9 cellular contexts compared by ENCODE assay signal in genomic region chr11:65555693-65556231, GRCh38. TPM values are rescaled to one million over a fixed set of nuclear protein-coding genes. Genes with fewer than 3 reads are reported as not detected.
A peak's percentile ranks its signal among the peaks of the same experiment; 100 is the strongest.
DNase-seq lines count a peak whose midpoint lies in the region; ATAC-seq and TF ChIP-seq lines count a peak whose summit lies in the region.
"Had no signal": no experiment of that assay in that cellular context is flagged by ENCODE, and none has a peak within 500 bp of the region (broad histone marks: within the 10 kb centered on the region; RNA-seq: fewer than 3 reads in every experiment).

No MANE protein-coding gene starts in this region.

- H3K4me3 ChIP-seq in GM23248 (peak overlapping the region; percentile 84), esophagus muscularis mucosa (no peak overlapping the region), sigmoid colon (no peak overlapping the region), Karpas-422 (ENCODE audit: low read length) (no peak overlapping the region)

- POLR2A ChIA-PET in T-cell (lab: Charles Lee), result interaction anchor here in 1 of 2 donors (0.7 kb wide), 1 partner anchor 677 kb away, joined by 3 read pairs; the partner anchor contains the start of gene EHD1

- H3K27ac ChIP-seq in GM23248 (peak overlapping the region; percentile 89), esophagus muscularis mucosa (replicated peaks in 1 of 4) (peak overlapping the region; percentile 87 to 99 (median 97)), sigmoid colon (peak overlapping the region; percentile 96 to 99 (median 98)), Karpas-422 (ENCODE audit: low read length) (no peak overlapping the region)

- H3K27me3 ChIP-seq in GM23248 (replicated peaks; ENCODE audit: insufficient read depth) (no peaks in the 10 kb centered on the region), esophagus muscularis mucosa (no peaks in the 10 kb centered on the region), sigmoid colon (no peaks in the 10 kb centered on the region), Karpas-422 (ENCODE audit: low read length) (no peaks in the 10 kb centered on the region)

- H3K36me3 ChIP-seq in GM23248 (ENCODE audit: low read depth) (peaks cover 5% of the 10 kb centered on the region; the same call in 1 of the 2 replicates), esophagus muscularis mucosa (peaks cover 0 to 35% (median 31%) of the 10 kb centered on the region in 4 donors), sigmoid colon (peaks cover 10 to 32% (median 14%) of the 10 kb centered on the region in 4 donors), Karpas-422 (ENCODE audit: insufficient read depth, low read length) (no peaks in the 10 kb centered on the region)

- H3K9ac ChIP-seq in GM23248 (peak overlapping the region; percentile 87), Karpas-422 (ENCODE audit: low read length) (no peak overlapping the region)

- ATAC-seq in T-cell (replicated peaks in 1 of 4) (no peak), GM21786 (IDR thresholded peaks at IDR 0.05; ENCODE audit: unreplicated experiment) (no peak), HG02623 (IDR thresholded peaks at IDR 0.05; ENCODE audit: unreplicated experiment) (no peak)

- peak overlapping the region; percentile 82 to 91 (median 86) for H3K4me3 Mint-ChIP-seq in T-cell

- H3K4me2 ChIP-seq in GM23248 (ENCODE audit: unreplicated experiment) (peak overlapping the region; percentile 83), Karpas-422 (ENCODE audit: low read depth, low read length, poor library complexity, severe bottlenecking) (no peak overlapping the region)

- H3K4me1 ChIP-seq in GM23248 (ENCODE audit: insufficient read depth) (peaks cover 42% of the 10 kb centered on the region), esophagus muscularis mucosa (peaks cover 54 to 86% (median 79%) of the 10 kb centered on the region in 4 donors), sigmoid colon (peaks cover 0 to 73% (median 61%) of the 10 kb centered on the region in 4 donors), Karpas-422 (ENCODE audit: low read length) (peaks cover 21% of the 10 kb centered on the region)

- H3K27ac Mint-ChIP-seq in T-cell, result peak overlapping the region; percentile 93 to 95
- H3K27ac Mint-ChIP-seq: memory B cell had no signal

- intact Hi-C loops in esophagus muscularis mucosa (cut with DNase I), result no loop called here
- intact Hi-C loops in sigmoid colon (cut with DNase I), result loop anchor here (2.0 kb wide), 1 partner anchor 15 kb away; no protein-coding TSS in a partner anchor

- no peaks in the 10 kb centered on the region for H3K27me3 Mint-ChIP-seq in T-cell
- H3K27me3 Mint-ChIP-seq: memory B cell had no signal

- CTCF ChIA-PET in T-cell (lab: Charles Lee), result interaction anchor here in 1 of 2 donors (0.6 to 1.0 kb wide), 2 partner anchors 14 to 466 kb away, joined by 3 read pairs; no protein-coding TSS in a partner anchor

- peaks cover 33% of the 10 kb centered on the region for H3F3A ChIP-seq in GM23248 (ENCODE audit: insufficient read depth)

- no peaks in the 10 kb centered on the region for H3K9me3 ChIP-seq in GM23248 (ENCODE audit: low read depth)
- H3K9me3 ChIP-seq in esophagus muscularis mucosa, result no peaks in the 10 kb centered on the region
- H3K9me3 ChIP-seq in sigmoid colon, result no peaks in the 10 kb centered on the region
- H3K9me3 ChIP-seq in Karpas-422 (ENCODE audit: low read length), result no peaks in the 10 kb centered on the region

- no peaks in the 10 kb centered on the region for H3K9me3 Mint-ChIP-seq in T-cell
- H3K9me3 Mint-ChIP-seq: memory B cell had no signal

- TF ChIP-seq POLR2A in esophagus muscularis mucosa (IDR thresholded peaks at IDR 0.05; ENCODE audit: low read depth), result no peak
- TF ChIP-seq POLR2A in sigmoid colon (IDR thresholded peaks at IDR 0.05), result no peak

- peak; percentile 95 for DNase-seq in GM23248
- no peak for DNase-seq in T-cell
- no peak for DNase-seq in esophagus muscularis mucosa (ENCODE audit: extremely low spot score)
- DNase-seq in sigmoid colon, result peak; percentile 78
- DNase-seq in Karpas-422, result no peak
- no peak for DNase-seq in NCI-H2171 treated with DMSO at 0.1 percent for 48 hours (lab: John Stamatoyannopoulos, UW)

- H3K79me2 ChIP-seq in GM23248 (ENCODE audit: insufficient read depth), result peaks cover 34% of the 10 kb centered on the region
- H3K79me2 ChIP-seq in Karpas-422 (ENCODE audit: low read length), result no peaks in the 10 kb centered on the region

- in situ Hi-C loops in GM23248 (cut with MboI), result no loop called here

- H4K20me1 ChIP-seq in GM23248 (ENCODE audit: insufficient read depth), result no peaks in the 10 kb centered on the region
- H4K20me1 ChIP-seq in Karpas-422 (ENCODE audit: insufficient read depth, low read depth, low read length), result no peaks in the 10 kb centered on the region

- WGBS in GM23248 (ENCODE audit: low coverage in 1 of 2, low lambda C conversion rate in 2 of 2, missing lambda C conversion rate in 2 of 2), 2 experiments, result 3 to 12% methylated on average over 6 of the region's 6 CpGs
- WGBS in esophagus muscularis mucosa, result 20% methylated on average over 4 of the region's 6 CpGs
- 47 to 61% methylated on average over 6 of the region's 6 CpGs for WGBS in sigmoid colon, 2 donors

- peaks cover 74 to 78% (median 74%) of the 10 kb centered on the region in 3 donors for H3K4me1 Mint-ChIP-seq in T-cell

- H3K9me2 ChIP-seq in GM23248 (ENCODE audit: insufficient read depth) (no peaks in the 10 kb centered on the region), Karpas-422 (replicated peaks; ENCODE audit: insufficient read depth, low read length) (no peaks in the 10 kb centered on the region)

- TF ChIP-seq CTCF in esophagus muscularis mucosa (IDR thresholded peaks at IDR 0.05), result no peak
- no peak for TF ChIP-seq CTCF in sigmoid colon (IDR thresholded peaks at IDR 0.05)

- no peak overlapping the region for H2AFZ ChIP-seq in GM23248
- H2AFZ ChIP-seq in Karpas-422 (ENCODE audit: low read length), result no peak overlapping the region

- no peak for TF ChIP-seq EP300 in esophagus muscularis mucosa (IDR thresholded peaks at IDR 0.05)
- TF ChIP-seq EP300 in sigmoid colon (IDR thresholded peaks at IDR 0.05), result no peak

- peaks cover 9% of the 10 kb centered on the region for H3K36me3 Mint-ChIP-seq in T-cell
- H3K36me3 Mint-ChIP-seq: memory B cell had no signal

RNA-seq across cellular contexts. Expression of gene LTBP3, which starts 2.4 kb away (rescaled TPM):
- total RNA-seq in GM23248 (2014; rRNA removed; shearing (Covaris generic)), result 98.4 and 112 TPM in 2 replicates
- polyA plus RNA-seq in GM23248 (2016; fragmentation: Nextera tagmentation; extraction: Ambion mirVana) (36.5 and 39.6 TPM in 2 replicates), sigmoid colon (10 to 100 TPM in 1 of 3 donors, 1 to 10 TPM in 2; 3.9 to 34.0 (median 9.6) TPM)
- total RNA-seq in T-cell (100 to 1,000 TPM; 200 to 364 (median 284) TPM), esophagus muscularis mucosa (100 to 1,000 TPM; 107 to 208 (median 137) TPM), sigmoid colon (100 to 1,000 TPM in 2 of 4 donors, 10 to 100 TPM in 2; 79.6 to 268 (median 117) TPM)
- total RNA-seq in Karpas-422 (2014; rRNA removed; shearing (Covaris generic); ENCODE audit: low replicate concordance), result 1.3 and 6.8 TPM in 2 replicates

RNA-seq across cellular contexts. Expression of gene ZNRD2, which starts 14.5 kb away (rescaled TPM):
- 41.9 and 54.5 TPM in 2 replicates for total RNA-seq in GM23248 (2014; rRNA removed; shearing (Covaris generic))
- polyA plus RNA-seq in GM23248 (2016; fragmentation: Nextera tagmentation; extraction: Ambion mirVana) (69.3 and 74.9 TPM in 2 replicates), sigmoid colon (10 to 100 TPM; 30.7 to 52.6 (median 36.6) TPM)
- total RNA-seq in T-cell (10 to 100 TPM; 32.5 to 36.9 (median 34.5) TPM), esophagus muscularis mucosa (10 to 100 TPM; 43.6 to 77.3 (median 63.3) TPM), sigmoid colon (10 to 100 TPM; 24.9 to 61.0 (median 58.5) TPM)
- 31.7 and 49.4 TPM in 2 replicates for total RNA-seq in Karpas-422 (2014; rRNA removed; shearing (Covaris generic); ENCODE audit: low replicate concordance)

RNA-seq across cellular contexts. Expression of gene FAM89B, which starts 16.6 kb away (rescaled TPM):
- 41.2 and 67.0 TPM in 2 replicates for total RNA-seq in GM23248 (2014; rRNA removed; shearing (Covaris generic))
- polyA plus RNA-seq in GM23248 (2016; fragmentation: Nextera tagmentation; extraction: Ambion mirVana) (73.1 and 76.3 TPM in 2 replicates), sigmoid colon (10 to 100 TPM; 34.0 to 63.3 (median 38.4) TPM)
- total RNA-seq in T-cell (10 to 100 TPM; 36.3 to 72.9 (median 69.3) TPM), esophagus muscularis mucosa (10 to 100 TPM; 47.9 to 90.4 (median 75.0) TPM), sigmoid colon (10 to 100 TPM; 61.2 to 96.7 (median 91.6) TPM)
- 14.2 and 21.9 TPM in 2 replicates for total RNA-seq in Karpas-422 (2014; rRNA removed; shearing (Covaris generic); ENCODE audit: low replicate concordance)

RNA-seq across cellular contexts. Expression of gene EHBP1L1, which starts 20.1 kb away (rescaled TPM):
- 85.5 and 88.5 TPM in 2 replicates for total RNA-seq in GM23248 (2014; rRNA removed; shearing (Covaris generic))
- polyA plus RNA-seq in GM23248 (2016; fragmentation: Nextera tagmentation; extraction: Ambion mirVana) (11.5 and 12.6 TPM in 2 replicates), sigmoid colon (10 to 100 TPM; 31.2 to 71.2 (median 71.2) TPM)
- total RNA-seq in T-cell (100 to 1,000 TPM; 115 to 170 (median 150) TPM), esophagus muscularis mucosa (100 to 1,000 TPM; 186 to 472 (median 293) TPM), sigmoid colon (100 to 1,000 TPM; 148 to 366 (median 194) TPM)
- total RNA-seq in Karpas-422 (2014; rRNA removed; shearing (Covaris generic); ENCODE audit: low replicate concordance), result 19.9 and 75.1 TPM in 2 replicates

RNA-seq across cellular contexts. Expression of gene SCYL1, which starts 30.9 kb away (rescaled TPM):
- total RNA-seq in GM23248 (2014; rRNA removed; shearing (Covaris generic)), result 115 and 133 TPM in 2 replicates
- polyA plus RNA-seq in GM23248 (2016; fragmentation: Nextera tagmentation; extraction: Ambion mirVana), result 90.7 and 98.6 TPM in 2 replicates
- total RNA-seq in T-cell, result 10 to 100 TPM; 66.4 to 96.8 (median 76.8) TPM
- 100 to 1,000 TPM in 2 of 4 donors, 10 to 100 TPM in 2; 74.3 to 115 (median 104) TPM for total RNA-seq in esophagus muscularis mucosa
- total RNA-seq in sigmoid colon, result 100 to 1,000 TPM in 1 of 4 donors, 10 to 100 TPM in 3; 67.1 to 100 (median 77.7) TPM
- polyA plus RNA-seq in sigmoid colon, result 10 to 100 TPM; 57.3 to 66.1 (median 61.7) TPM
- 39.1 and 79.0 TPM in 2 replicates for total RNA-seq in Karpas-422 (2014; rRNA removed; shearing (Covaris generic); ENCODE audit: low replicate concordance)

Comparison
In these comparisons a context has a peak if more than half of its experiments do, and no peak if none do; other contexts are left out.
1. DNase-seq: peak in GM23248 (single experiment) and sigmoid colon (single experiment); none in T-cell (0 of 34), esophagus muscularis mucosa (single experiment), Karpas-422 (single experiment) and NCI-H2171 treated with DMSO at 0.1 percent for 48 hours (single experiment).
2. RNA of gene LTBP3, which starts 2.4 kb away (total RNA-seq): 200 to 364 TPM in T-cell, 79.6 to 268 TPM in sigmoid colon, 107 to 208 TPM in esophagus muscularis mucosa and 98.4 to 112 TPM in GM23248; 1.3 to 6.8 TPM in Karpas-422; every median in the first group is over 10 times any median in the second.